22 cellular contexts compared by ENCODE assay signal in genomic region chr21:40245021-40245420, GRCh38.
"Had no signal": no experiment of that assay in that cellular context is flagged by ENCODE, and none has a peak within 500 bp of the region (broad histone marks: within the 10 kb centered on the region; RNA-seq: fewer than 3 reads in every experiment).

No MANE protein-coding gene starts in this region.

- H3K4me3 ChIP-seq: SJCRH30 had no signal

- DNase-seq: activated CD4-positive, alpha-beta T cell treated with anti-CD3 and anti-CD28 coated beads for 4 hours; activated CD8-positive, alpha-beta memory T cell treated with anti-CD3 and anti-CD28 coated beads, Interleukin-2, amount 50 U/mL, for 4 hours; activated CD8-positive, alpha-beta T cell treated with anti-CD3 and anti-CD28 coated beads for 36 hours; activated gamma-delta T cell treated with Interleukin-2 at 50 U/mL for 16 hours; activated naive CD4-positive, alpha-beta T cell treated with anti-CD3 and anti-CD28 coated beads, Interleukin-2, amount 10 ng/mL, durations not matched to agents 7 days and 5 days; activated naive CD8-positive, alpha-beta T cell treated with anti-CD3 and anti-CD28 coated beads for 36 hours; activated T-cell treated with anti-CD3 and anti-CD28 coated beads, Interleukin-2, amount 50 U/mL, for 72 hours; anterior cingulate cortex; IMR-90; Kasumi-1; KBM-7; NCI-H146; NCI-H1930; NCI-H2107; NCI-H526; NK-92 treated with Interleukin-12 subunit alpha and Interleukin-12 subunit beta, amount 100 ng/mL, for 24 hours; OCI-M1; Right ventricle myocardium superior; SJCRH30; SK-N-SH; T-helper 1 cell had no signal

- H3K27me3 ChIP-seq: SJCRH30 had no signal

- H3K9me3 ChIP-seq: SJCRH30, SK-N-SH had no signal

- H3K4me2 ChIP-seq: SK-N-SH had no signal

- H3K27ac ChIP-seq: RWPE1, SJCRH30 had no signal

- H3K4me1 ChIP-seq: SJCRH30 had no signal

- H3K36me3 ChIP-seq: SJCRH30 had no signal
